34 cellular contexts compared by ENCODE assay signal in genomic region chr15:96412045-96412918, GRCh38.
"Had no signal": no experiment of that assay in that cellular context is flagged by ENCODE, and none has a peak within 500 bp of the region (broad histone marks: within the 10 kb centered on the region; RNA-seq: fewer than 3 reads in every experiment).

No MANE protein-coding gene starts in this region.

- H3K36me3 Mint-ChIP-seq: activated naive CD8-positive, alpha-beta T cell treated with anti-CD3 and anti-CD28 coated beads for 36 hours had no signal

- H3K4me3 ChIP-seq: PC-9 had no signal

- ATAC-seq: activated CD8-positive, alpha-beta memory T cell treated with anti-CD3 and anti-CD28 coated beads, Interleukin-2, amount 10 ng/mL, durations not matched to agents 7 days and 5 days; Right ventricle myocardium inferior had no signal

- H3K4me1 Mint-ChIP-seq: activated CD4-positive, alpha-beta memory T cell treated with anti-CD3 and anti-CD28 coated beads, Interleukin-2, amount 10 ng/mL, durations not matched to agents 7 days and 5 days; activated CD8-positive, alpha-beta memory T cell treated with anti-CD3 and anti-CD28 coated beads, Interleukin-2, amount 10 ng/mL, durations not matched to agents 7 days and 5 days had no signal

- H3K4me2 ChIP-seq: PC-9 had no signal

- H3K9me3 Mint-ChIP-seq: activated CD4-positive, alpha-beta memory T cell treated with anti-CD3 and anti-CD28 coated beads, Interleukin-2, amount 10 ng/mL, durations not matched to agents 7 days and 5 days; activated naive CD8-positive, alpha-beta T cell treated with anti-CD3 and anti-CD28 coated beads for 36 hours had no signal

- H3K4me3 Mint-ChIP-seq: activated CD4-positive, alpha-beta memory T cell treated with anti-CD3 and anti-CD28 coated beads, Interleukin-2, amount 10 ng/mL, durations not matched to agents 7 days and 5 days; activated CD8-positive, alpha-beta memory T cell treated with anti-CD3 and anti-CD28 coated beads, Interleukin-2, amount 10 ng/mL, durations not matched to agents 7 days and 5 days; activated naive CD8-positive, alpha-beta T cell treated with anti-CD3 and anti-CD28 coated beads for 36 hours had no signal

- H3K27ac ChIP-seq: brain microvascular endothelial cell, PC-9, RWPE1, VCaP had no signal

- H2AFZ ChIP-seq: PC-9 had no signal

- FAIRE-seq: RCC 7860 had no signal

- H3K36me3 ChIP-seq: brain microvascular endothelial cell had no signal

- DNase-seq: activated CD4-positive, alpha-beta memory T cell treated with anti-CD3 and anti-CD28 coated beads, Interleukin-2, amount 10 ng/mL, durations not matched to agents 7 days and 5 days; activated CD4-positive, alpha-beta T cell treated with anti-CD3 and anti-CD28 coated beads for 1 hour; activated CD4-positive, alpha-beta T cell treated with anti-CD3 and anti-CD28 coated beads for 48 hours; activated CD4-positive, CD25-positive, alpha-beta regulatory T cell; activated CD8-positive, alpha-beta memory T cell treated with anti-CD3 and anti-CD28 coated beads for 24 hours; activated CD8-positive, alpha-beta memory T cell treated with anti-CD3 and anti-CD28 coated beads, Interleukin-2, amount 10 ng/mL, durations not matched to agents 7 days and 5 days; activated CD8-positive, alpha-beta memory T cell treated with anti-CD3 and anti-CD28 coated beads, Interleukin-2, amount 50 U/mL, for 48 hours; activated effector memory CD4-positive, alpha-beta T cell treated with anti-CD3 and anti-CD28 coated beads, Interleukin-2, amount 50 U/mL, for 16 hours; activated naive CD4-positive, alpha-beta T cell; activated naive CD4-positive, alpha-beta T cell treated with anti-CD3 and anti-CD28 coated beads, Interleukin-2, amount 50 U/mL, for 16 hours; activated naive CD8-positive, alpha-beta T cell treated with anti-CD3 and anti-CD28 coated beads for 36 hours; activated T-cell treated with anti-CD3 and anti-CD28 coated beads, Interleukin-2, amount 50 U/mL, for 48 hours; amniotic stem cell; aorta; brain microvascular endothelial cell; central memory CD4-positive, alpha-beta T cell; Karpas-422; NCI-H1092; NCI-H1436 treated with DMSO at 0.1 percent for 48 hours; NCI-H1694 treated with DMSO at 0.1 percent for 48 hours; NCI-H2029; NCI-H2171 treated with DMSO at 0.1 percent for 48 hours; NCI-H345; NCI-H524 treated with DMSO at 0.1 percent for 48 hours; PC-9; SIG-M5; SW 1271; T-helper 1 cell; T-helper 2 cell; T-helper 9 cell had no signal

- H3K27ac Mint-ChIP-seq: activated CD4-positive, alpha-beta memory T cell treated with anti-CD3 and anti-CD28 coated beads, Interleukin-2, amount 10 ng/mL, durations not matched to agents 7 days and 5 days; activated CD8-positive, alpha-beta memory T cell treated with anti-CD3 and anti-CD28 coated beads, Interleukin-2, amount 10 ng/mL, durations not matched to agents 7 days and 5 days; activated naive CD8-positive, alpha-beta T cell treated with anti-CD3 and anti-CD28 coated beads for 36 hours had no signal
